ENCODE assay signal across 32 cellular contexts in genomic region chr2:193751299-193751698, GRCh38.
"Had no signal": no experiment of that assay in that cellular context is flagged by ENCODE, and none has a peak within 500 bp of the region (broad histone marks: within the 10 kb centered on the region; RNA-seq: fewer than 3 reads in every experiment).

No MANE protein-coding gene starts in this region.

- H3K27me3 ChIP-seq: adrenal gland, body of pancreas, brain microvascular endothelial cell, breast epithelium had no signal

- H3K4me1 ChIP-seq: adrenal gland, body of pancreas, breast epithelium had no signal

- FAIRE-seq: astrocyte had no signal

- H3K27ac ChIP-seq: adrenal gland, body of pancreas, brain microvascular endothelial cell, breast epithelium, VCaP had no signal

- ATAC-seq: activated CD8-positive, alpha-beta T cell treated with anti-CD3 and anti-CD28 coated beads for 36 hours; activated naive CD4-positive, alpha-beta T cell treated with anti-CD3 and anti-CD28 coated beads, Interleukin-2, amount 50 U/mL, for 72 hours; activated T-cell treated with anti-CD3 and anti-CD28 coated beads, Interleukin-2, amount 50 U/mL, for 4 hours; activated T-cell treated with anti-CD3 and anti-CD28 coated beads, Interleukin-2, amount 50 U/mL, for 72 hours; activated T-helper 17 cell treated with anti-CD3 and anti-CD28 coated beads, Interleukin-2, amount 50 U/mL, for 72 hours; body of pancreas had no signal

- DNase-seq: activated B cell treated with CpG ODN at 0.5 μM for 24 hours; activated CD4-positive, alpha-beta memory T cell treated with anti-CD3 and anti-CD28 coated beads for 36 hours; activated CD4-positive, alpha-beta T cell treated with anti-CD3 and anti-CD28 coated beads for 4 hours; activated CD4-positive, alpha-beta T cell treated with anti-CD3 and anti-CD28 coated beads, Interleukin-2, amount 10 ng/mL, durations not matched to agents 24 days and 14 days; activated CD4-positive, alpha-beta T cell treated with anti-CD3 and anti-CD28 coated beads, Interleukin-2, amount 50 U/mL, for 1 hour; activated CD4-positive, alpha-beta T cell treated with anti-CD3 and anti-CD28 coated beads, Interleukin-2, amount 50 U/mL, for 4 hours; activated CD4-positive, CD25-positive, alpha-beta regulatory T cell treated with anti-CD3 and anti-CD28 coated beads, Interleukin-2, amount 50 U/mL, for 72 hours; activated CD8-positive, alpha-beta memory T cell treated with anti-CD3 and anti-CD28 coated beads, Interleukin-2, amount 50 U/mL, for 4 hours; activated CD8-positive, alpha-beta T cell treated with anti-CD3 and anti-CD28 coated beads for 36 hours; activated effector memory CD4-positive, alpha-beta T cell treated with anti-CD3 and anti-CD28 coated beads, Interleukin-2, amount 50 U/mL, for 16 hours; activated gamma-delta T cell treated with Interleukin-2 at 50 U/mL for 16 hours; activated naive CD4-positive, alpha-beta T cell; activated naive CD4-positive, alpha-beta T cell treated with anti-CD3 and anti-CD28 coated beads for 36 hours; activated naive CD4-positive, alpha-beta T cell treated with anti-CD3 and anti-CD28 coated beads, Interleukin-2, amount 50 U/mL, for 16 hours; activated naive CD8-positive, alpha-beta T cell treated with anti-CD3 and anti-CD28 coated beads for 36 hours; activated T-cell treated with anti-CD3 and anti-CD28 coated beads for 4 hours; activated T-cell treated with anti-CD3 and anti-CD28 coated beads, Interleukin-2, amount 50 U/mL, for 1 hour; activated T-cell treated with anti-CD3 and anti-CD28 coated beads, Interleukin-2, amount 50 U/mL, for 4 hours; activated T-cell treated with anti-CD3 and anti-CD28 coated beads, Interleukin-2, amount 50 U/mL, for 72 hours; adrenal gland; amniotic stem cell; aorta; body of pancreas; brain microvascular endothelial cell; central memory CD4-positive, alpha-beta T cell; T-helper 2 cell; T-helper 9 cell had no signal

- H3K36me3 ChIP-seq: adrenal gland, brain microvascular endothelial cell, breast epithelium had no signal

- H3K4me3 ChIP-seq: adrenal gland, body of pancreas, breast epithelium had no signal

- H3K9me3 ChIP-seq: adrenal gland, body of pancreas, breast epithelium had no signal
